Comparison of ENCODE assay signal across 9 cellular contexts in the genomic region with DNA sequence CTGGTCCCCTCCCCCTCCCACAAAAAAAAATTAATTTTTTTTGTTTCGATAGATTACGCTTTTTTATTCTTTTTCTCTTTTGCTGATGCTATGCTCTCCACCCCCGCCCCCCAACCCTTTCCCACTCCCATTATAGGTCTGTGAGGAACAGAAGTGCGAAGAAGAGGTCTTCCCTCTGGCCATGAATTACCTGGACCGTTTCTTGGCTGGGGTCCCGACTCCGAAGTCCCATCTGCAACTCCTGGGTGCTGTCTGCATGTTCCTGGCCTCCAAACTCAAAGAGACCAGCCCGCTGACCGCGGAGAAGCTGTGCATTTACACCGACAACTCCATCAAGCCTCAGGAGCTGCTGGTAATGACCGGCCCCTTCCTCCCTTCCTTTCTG. TPM values are rescaled to one million over a fixed set of nuclear protein-coding genes. Genes with fewer than 3 reads are reported as not detected.
A peak's percentile ranks its signal among the peaks of the same experiment; 100 is the strongest.
DNase-seq lines count a peak whose midpoint lies in the region; ATAC-seq, FAIRE-seq and TF ChIP-seq lines count a peak whose summit lies in the region.
"Had no signal": no experiment of that assay in that cellular context is flagged by ENCODE, and none has a peak within 500 bp of the region (broad histone marks: within the 10 kb centered on the region; RNA-seq: fewer than 3 reads in every experiment).

No MANE protein-coding gene starts in this region.

- BruUV-seq in IMR-90 (replicated peaks; lab: Mats Ljungman, UMichigan) = no TSS peak

- no peak overlapping the region for H2BK120ac ChIP-seq in IMR-90 (ENCODE audit: low read depth, low read length)

- no peak overlapping the region for H3K56ac ChIP-seq in IMR-90 (ENCODE audit: extremely low read depth, insufficient read depth, low read length)

- ATAC-seq in A549 = no peak
- no peak for ATAC-seq in IMR-90 (ENCODE audit: low read depth)
- ATAC-seq in naive thymus-derived CD8-positive, alpha-beta T cell = no peak

- H3K9me3 ChIP-seq in A549 (no peaks in the 10 kb centered on the region), IMR-90 (ENCODE audit: control insufficient read depth, insufficient read depth, low read length) (no peaks in the 10 kb centered on the region; the same call in 1 of the 2 replicates), ectodermal cell (ENCODE audit: control insufficient read depth, low read length) (no peaks in the 10 kb centered on the region)

- no peak for DNase-seq in A549 (ENCODE audit: low read depth in 1 of 2, low spot score in 1 of 2)
- DNase-seq in IMR-90 = no peak
- DNase-seq in naive thymus-derived CD8-positive, alpha-beta T cell = peak in 1 of 10 donors; percentile 21
- DNase-seq in cerebellar cortex (ENCODE audit: low spot score) = no peak
- no peak for DNase-seq in NCI-H146 (lab: John Stamatoyannopoulos, UW)
- DNase-seq in foreskin fibroblast = no peak
- no peak for DNase-seq in stimulated activated CD8-positive, alpha-beta memory T cell treated with anti-CD3 and anti-CD28 coated beads, Interleukin-4, amount 100 ng/mL, for 48 hours
- DNase-seq: DMS153 had no signal

- H3K9me1 ChIP-seq in IMR-90 (ENCODE audit: insufficient read depth, low read length) = no peaks in the 10 kb centered on the region

- H2BK5ac ChIP-seq in IMR-90 (ENCODE audit: low read depth, low read length, poor library complexity, severe bottlenecking) = no peak overlapping the region

- no peak for TF ChIP-seq RAD21 in A549 (conservative IDR thresholded peaks at IDR 0.05 in 1 of 2, IDR thresholded peaks at IDR 0.05 in 1 of 2)
- no peak for TF ChIP-seq RAD21 in IMR-90 (IDR thresholded peaks at IDR 0.05; ENCODE audit: low read length)

- no peak overlapping the region for H4K91ac ChIP-seq in IMR-90 (ENCODE audit: insufficient read depth, low read depth, low read length)

- H4K20me1 ChIP-seq in IMR-90 (ENCODE audit: insufficient read depth, low read length) = no peaks in the 10 kb centered on the region

- H2BK20ac ChIP-seq in IMR-90 (ENCODE audit: low read depth, low read length) = no peak overlapping the region

- POLR2A ChIA-PET in A549 (lab: Yijun Ruan, JAX) = interaction anchor here (1.4 kb wide), 1 partner anchor 403 kb away, joined by 3 read pairs; a partner anchor contains a TSS
- POLR2A ChIA-PET in IMR-90 (lab: Charles Lee; ENCODE audit: unreplicated experiment) = interaction anchor here (0.6 kb wide), 1 partner anchor 168 kb away, joined by 3 read pairs; no protein-coding TSS in a partner anchor
- POLR2A ChIA-PET in naive thymus-derived CD8-positive, alpha-beta T cell (lab: Charles Lee) = interaction anchor here (0.6 to 7.8 kb wide), 11 partner anchors 7 to 391 kb away, joined by 3 to 42 read pairs (median 9); no protein-coding TSS in a partner anchor

- H3K9ac ChIP-seq in IMR-90 (ENCODE audit: low read depth, low read length) = peak overlapping the region; percentile 51; the same call in 1 of the 2 replicates

- H3K36me3 ChIP-seq in IMR-90 (ENCODE audit: control insufficient read depth, insufficient read depth, low read length) = no peaks in the 10 kb centered on the region; the same call in 1 of the 2 replicates
- peaks cover 29% of the 10 kb centered on the region for H3K36me3 ChIP-seq in ectodermal cell (ENCODE audit: control insufficient read depth, insufficient read depth, low read length)

- H3K27ac Mint-ChIP-seq in naive thymus-derived CD8-positive, alpha-beta T cell = peak overlapping the region; percentile 86 to 99 (median 96)

- dilution Hi-C loops in IMR-90 (cut with HindIII; ENCODE audit: low sequenced_read_pairs, unreplicated experiment) = no loop called here

- peak overlapping the region; percentile 92 to 99 (median 96) for H3K4me3 Mint-ChIP-seq in naive thymus-derived CD8-positive, alpha-beta T cell

- H4K8ac ChIP-seq in IMR-90 (ENCODE audit: low read depth in 2 of 2, low read length in 2 of 2) = no peak overlapping the region

- H3K4me1 Mint-ChIP-seq in naive thymus-derived CD8-positive, alpha-beta T cell = peaks cover 24 to 62% (median 53%) of the 10 kb centered on the region in 4 donors

- CTCF ChIA-PET in A549 (lab: Yijun Ruan, JAX) = interaction anchor here (1.0 to 13.1 kb wide), 29 partner anchors 8 to 976 kb away, joined by 3 to 235 read pairs (median 6); no protein-coding TSS in a partner anchor
- CTCF ChIA-PET in IMR-90 (lab: Yijun Ruan, JAX) = interaction anchor here (1.5 to 3.1 kb wide), 9 partner anchors 66 to 391 kb away, joined by 3 to 37 read pairs (median 9); no protein-coding TSS in a partner anchor

- no peaks in the 10 kb centered on the region for H3K9me3 Mint-ChIP-seq in naive thymus-derived CD8-positive, alpha-beta T cell

- no peak for TF ChIP-seq POLR2A in A549 (IDR thresholded peaks at IDR 0.05; ENCODE audit: low read length)
- TF ChIP-seq POLR2A in IMR-90 (IDR thresholded peaks at IDR 0.05; ENCODE audit: low read depth, low read length) = no peak

- H3K27me3 ChIP-seq in IMR-90 (ENCODE audit: control insufficient read depth, insufficient read depth, low read length) (peaks cover 55% of the 10 kb centered on the region), ectodermal cell (ENCODE audit: control insufficient read depth, insufficient read depth, low read length, poor library complexity, severe bottlenecking) (peaks cover 41% of the 10 kb centered on the region)

- H3K18ac ChIP-seq in IMR-90 (ENCODE audit: low read depth, low read length) = no peak overlapping the region; the same call in 1 of the 2 replicates

- H4K5ac ChIP-seq in IMR-90 (ENCODE audit: low read depth, low read length) = peak overlapping the region; percentile 43; the same call in 1 of the 2 replicates

- peaks cover 4 to 50% (median 12%) of the 10 kb centered on the region in 3 donors for H3K36me3 Mint-ChIP-seq in naive thymus-derived CD8-positive, alpha-beta T cell

- TF ChIP-seq EP300 in A549 (IDR thresholded peaks at IDR 0.05) = no peak

- H3K4me2 ChIP-seq in A549 = peak overlapping the region; percentile 78; the same call in 2 of the 3 replicates
- H3K4me2 ChIP-seq in IMR-90 (ENCODE audit: low read depth, low read length) = peak overlapping the region; percentile 73

- no peaks in the 10 kb centered on the region for H3K79me1 ChIP-seq in IMR-90 (ENCODE audit: low read depth in 1 of 2, low read length in 2 of 2)

- no peak overlapping the region for H3K14ac ChIP-seq in IMR-90 (replicated peaks; ENCODE audit: low read depth, low read length)

- H3K4me3 ChIP-seq in A549 (0 out of 3 replicates have a peak overlapping the region, but pooled peaks have one; percentile 46), IMR-90 (ENCODE audit: insufficient read depth, low read depth, low read length) (peak overlapping the region; percentile 56), ectodermal cell (ENCODE audit: insufficient read depth, low read depth, low read length) (peak overlapping the region; percentile 98), foreskin fibroblast (ENCODE audit: low read depth in 1 of 2, low read length in 2 of 2) (peak overlapping the region in 1 of 2 donors; percentile 43)

- in situ Hi-C loops in IMR-90 (cut with MboI; ENCODE audit: low sequenced_read_pairs) = loop anchor here (5.0 kb wide), 2 partner anchors 169 to 389 kb away; no protein-coding TSS in a partner anchor

- intact Hi-C loops in IMR-90 (cut with micrococcal nuclease) = loop anchor here (5.0 kb wide), 1 partner anchor 619 kb away; no protein-coding TSS in a partner anchor

- TF ChIP-seq CTCF in A549 (IDR thresholded peaks at IDR 0.05) = no peak
- TF ChIP-seq CTCF in IMR-90 (conservative IDR thresholded peaks at IDR 0.05; ENCODE audit: low read depth, low read length) = no peak
- no peak for TF ChIP-seq CTCF in foreskin fibroblast (IDR thresholded peaks at IDR 0.05; ENCODE audit: low read depth, low read length)

- H3K4ac ChIP-seq in IMR-90 (ENCODE audit: low read depth, low read length) = no peak overlapping the region

- H3K27ac ChIP-seq in A549 = no peak overlapping the region
- no peak overlapping the region for H3K27ac ChIP-seq in IMR-90 (ENCODE audit: insufficient read depth, low read length)
- H3K27ac ChIP-seq in ectodermal cell (ENCODE audit: insufficient read depth, low read depth, low read length, poor library complexity, severe bottlenecking) = no peak overlapping the region

- H2BK15ac ChIP-seq in IMR-90 (ENCODE audit: low read depth, low read length) = no peak overlapping the region

- H2AK9ac ChIP-seq in IMR-90 (replicated peaks; ENCODE audit: low read depth, low read length, poor library complexity) = no peak overlapping the region

- no peak overlapping the region for H2AFZ ChIP-seq in IMR-90 (replicated peaks; ENCODE audit: low read length, poor library complexity)

- H3K4me1 ChIP-seq in A549 (peaks cover 48% of the 10 kb centered on the region), IMR-90 (ENCODE audit: control insufficient read depth, insufficient read depth, low read length) (peaks cover 3% of the 10 kb centered on the region; the same call in 1 of the 2 replicates), ectodermal cell (ENCODE audit: control insufficient read depth, insufficient read depth, low read length) (peaks cover 53% of the 10 kb centered on the region)

- no peaks in the 10 kb centered on the region for H3K27me3 Mint-ChIP-seq in naive thymus-derived CD8-positive, alpha-beta T cell

- 47% methylated on average over 12 of the region's 12 CpGs for WGBS in A549 (ENCODE audit: missing lambda C conversion rate)
- WGBS in IMR-90 (ENCODE audit: extremely low coverage in 2 of 2, insufficient read length in 1 of 2), 2 experiments = 10% methylated on average over 4 of the region's 12 CpGs; no CpG with 5 or more reads in 1 of the 2 experiments
- WGBS in ectodermal cell, 2 experiments = 7 to 9% methylated on average over 11 to 12 of the region's 12 CpGs

- FAIRE-seq in A549 (lab: Jason Lieb, UNC) = no peak

- H3K23ac ChIP-seq in IMR-90 (ENCODE audit: low read depth, low read length) = no peak overlapping the region

- no peak overlapping the region for H2AK5ac ChIP-seq in IMR-90 (ENCODE audit: low read depth, low read length)

RNA-seq across cellular contexts. Expression of a gene that starts 2.3 kb away (rescaled TPM):
- polyA plus RNA-seq in A549 (2011; rRNA removed) (0.18 and 0.20 TPM in 2 replicates), A549 (2017; fragmentation: RNase III; extraction: RNeasy Plus Mini Kit Qiagen cat#74134 plus additional on column Dnase treatment) (not detected in 3 replicates), IMR-90 (2012; rRNA removed) (0.73 and 1.1 TPM in 2 replicates)
- 0.01 TPM in 1 of 2 replicates, not detected in the other for polyA plus RNA-seq in A549 (2012; cell fraction: cytosol; rRNA removed)
- not detected in 2 replicates for polyA plus RNA-seq in A549 (2012; cell fraction: nucleus; rRNA removed)
- 0.37 and 0.78 TPM in 2 replicates for polyA minus RNA-seq in A549 (2011; rRNA and poly(A)+ RNA removed)
- total RNA-seq in IMR-90 (2012; rRNA removed) = 2.3 and 2.8 TPM in 2 replicates
- polyA plus RNA-seq in IMR-90 (2012; cell fraction: cytosol; rRNA removed) = 0.54 and 0.88 TPM in 2 replicates
- polyA plus RNA-seq in IMR-90 (2012; cell fraction: nucleus; rRNA removed; ENCODE audit: low replicate concordance) = 0.37 and 0.96 TPM in 2 replicates
- 88.1 TPM for polyA plus RNA-seq in ectodermal cell (2013, experiment 1 of 4)
- polyA plus RNA-seq in ectodermal cell (2013, experiment 2 of 4) = 61.7 TPM
- polyA plus RNA-seq in ectodermal cell (2013, experiment 3 of 4) = 47.8 TPM
- polyA plus RNA-seq in ectodermal cell (2013, experiment 4 of 4) = 51.3 TPM
- 10 to 100 TPM; 89.3 to 93.3 TPM for total RNA-seq in naive thymus-derived CD8-positive, alpha-beta T cell
- polyA plus RNA-seq in naive thymus-derived CD8-positive, alpha-beta T cell = 10 to 100 TPM; 69.3 to 94.1 (median 84.9) TPM

RNA-seq across cellular contexts. Expression of a gene that starts 45.2 kb away (rescaled TPM):
- polyA plus RNA-seq in A549 (2011; rRNA removed) (30.0 and 50.9 TPM in 2 replicates), A549 (2017; fragmentation: RNase III; extraction: RNeasy Plus Mini Kit Qiagen cat#74134 plus additional on column Dnase treatment) (24.5 to 30.6 TPM (median 25.2 TPM) in 3 replicates), IMR-90 (2012; rRNA removed) (9.2 and 13.7 TPM in 2 replicates)
- polyA plus RNA-seq in A549 (2012; cell fraction: cytosol; rRNA removed) = 8.5 and 9.0 TPM in 2 replicates
- 2.1 and 6.6 TPM in 2 replicates for polyA plus RNA-seq in A549 (2012; cell fraction: nucleus; rRNA removed)
- polyA minus RNA-seq in A549 (2011; rRNA and poly(A)+ RNA removed) = 6.3 and 7.7 TPM in 2 replicates
- 7.3 and 13.9 TPM in 2 replicates for total RNA-seq in IMR-90 (2012; rRNA removed)
- 1.3 and 2.7 TPM in 2 replicates for polyA plus RNA-seq in IMR-90 (2012; cell fraction: cytosol; rRNA removed)
- polyA plus RNA-seq in IMR-90 (2012; cell fraction: nucleus; rRNA removed; ENCODE audit: low replicate concordance) = 0.30 and 5.4 TPM in 2 replicates
- 15.5 TPM for polyA plus RNA-seq in ectodermal cell (2013, experiment 1 of 4)
- 19.4 TPM for polyA plus RNA-seq in ectodermal cell (2013, experiment 2 of 4)
- 7.5 TPM for polyA plus RNA-seq in ectodermal cell (2013, experiment 3 of 4)
- 10.5 TPM for polyA plus RNA-seq in ectodermal cell (2013, experiment 4 of 4)
- 10 to 100 TPM; 10.6 to 14.0 TPM for total RNA-seq in naive thymus-derived CD8-positive, alpha-beta T cell
- polyA plus RNA-seq in naive thymus-derived CD8-positive, alpha-beta T cell = 1 to 10 TPM; 2.1 to 4.2 (median 2.5) TPM

Comparison
In these comparisons a context has a peak if more than half of its experiments do, and no peak if none do; other contexts are left out.
1. RNA of a gene that starts 2.3 kb away (polyA plus RNA-seq): 69.3 to 94.1 TPM in naive thymus-derived CD8-positive, alpha-beta T cell; 0.37 to 1.1 TPM in IMR-90 and 0.01 to 0.20 TPM in A549; every median in the first group is over 10 times any median in the second.